In genomic region chrX:103688949-103689348, GRCh38 we compare ENCODE assay signal across 8 cellular contexts. TPM values are rescaled to one million over a fixed set of nuclear protein-coding genes. Genes with fewer than 3 reads are reported as not detected.
DNase-seq lines count a peak whose midpoint lies in the region; ATAC-seq and TF ChIP-seq lines count a peak whose summit lies in the region.

No MANE protein-coding gene starts in this region.

- no peak for ATAC-seq in GM21619 (IDR thresholded peaks at IDR 0.05; ENCODE audit: unreplicated experiment)
- ATAC-seq in HG02840 (IDR thresholded peaks at IDR 0.05; ENCODE audit: low FRiP score, unreplicated experiment): no peak

- peak; percentile 53 to 80 (median 62) for TF ChIP-seq CTCF in adrenal gland (IDR thresholded peaks at IDR 0.05)
- TF ChIP-seq CTCF in kidney epithelial cell (IDR thresholded peaks at IDR 0.05; ENCODE audit: insufficient read depth, low read length, poor library complexity, severe bottlenecking): peak; percentile 47
- TF ChIP-seq CTCF in uterus (IDR thresholded peaks at IDR 0.05): peak; percentile 51 to 62 (median 60)

- TF ChIP-seq POLR2A in adrenal gland (IDR thresholded peaks at IDR 0.05): no peak
- no peak for TF ChIP-seq POLR2A in uterus (IDR thresholded peaks at IDR 0.05)

- no peaks in the 10 kb centered on the region for H3K27me3 ChIP-seq in adrenal gland
- H3K27me3 ChIP-seq in kidney epithelial cell (ENCODE audit: control insufficient read depth, insufficient read depth, low read length): no peaks in the 10 kb centered on the region
- H3K27me3 ChIP-seq in uterus: no peaks in the 10 kb centered on the region

- 19 to 39% (median 26%) methylated on average over 4 of the region's 4 CpGs for WGBS in adrenal gland, 4 donors

- H3K4me1 ChIP-seq in adrenal gland (replicated peaks in 1 of 2) (peaks cover 0 to 10% of the 10 kb centered on the region in 2 donors), uterus (no peaks in the 10 kb centered on the region)

- intact Hi-C loops in adrenal gland (cut with DNase I): no loop called here
- intact Hi-C loops in uterus (cut with DNase I; ENCODE audit: low total_unique reads): loop anchor here (5.0 kb wide), 1 partner anchor 157 kb away; no protein-coding TSS in a partner anchor

- H3K36me3 ChIP-seq in adrenal gland (replicated peaks in 1 of 2): peaks cover 0 to 9% of the 10 kb centered on the region in 2 donors
- H3K36me3 ChIP-seq in kidney epithelial cell (ENCODE audit: control insufficient read depth, insufficient read depth, low read length): no peaks in the 10 kb centered on the region
- H3K36me3 ChIP-seq in uterus: no peaks in the 10 kb centered on the region

- H3K9me3 ChIP-seq in adrenal gland (replicated peaks in 1 of 3): no peaks in the 10 kb centered on the region
- H3K9me3 ChIP-seq in uterus: no peaks in the 10 kb centered on the region

- DNase-seq in NOMO-1 (lab: John Stamatoyannopoulos, UW; ENCODE audit: unreplicated experiment in 2 of 2): peak; percentile 11 to 32
- DNase-seq in NOMO-1 treated with dmso at 0.1 percent for 144 hours (lab: John Stamatoyannopoulos, UW; ENCODE audit: unreplicated experiment): no peak
- DNase-seq in NCI-H1436 (lab: John Stamatoyannopoulos, UW): peak; percentile 63
- DNase-seq in adrenal gland: no peak
- no peak for DNase-seq in kidney epithelial cell (ENCODE audit: low read depth)
- no peak for DNase-seq in uterus

- H3K4me3 ChIP-seq in adrenal gland: no peak overlapping the region
- H3K4me3 ChIP-seq in kidney epithelial cell (ENCODE audit: low read depth, low read length): no peak overlapping the region
- peak overlapping the region in 1 of 2 donors; percentile 48 for H3K4me3 ChIP-seq in uterus

- peak overlapping the region in 2 of 5 donors; percentile 97 to 99 for H3K27ac ChIP-seq in adrenal gland
- peak overlapping the region; percentile 93 to 95 for H3K27ac ChIP-seq in uterus

RNA-seq across cellular contexts. Expression of gene MORF4L2, which starts 2.5 kb away (rescaled TPM):
- 100 to 1,000 TPM; 225 to 625 (median 366) TPM for total RNA-seq in adrenal gland
- polyA plus RNA-seq in adrenal gland: 100 to 1,000 TPM; 235 to 767 (median 243) TPM
- total RNA-seq in kidney epithelial cell: 297 and 373 TPM in 2 replicates
- 100 to 1,000 TPM; 258 to 722 (median 535) TPM for total RNA-seq in uterus

RNA-seq across cellular contexts. Expression of gene TMEM31, which starts 21.8 kb away (rescaled TPM):
- total RNA-seq in adrenal gland (under 1 TPM in 2 of 8 donors, not detected in 6; 0.34 to 0.55 TPM), kidney epithelial cell (not detected in 2 replicates), uterus (under 1 TPM in 1 of 4 donors, not detected in 3; 0.85 TPM)
- under 1 TPM; 0.34 to 0.48 (median 0.46) TPM for polyA plus RNA-seq in adrenal gland

Comparison
In these comparisons a context has a peak if more than half of its experiments do, and no peak if none do; other contexts are left out.
1. DNase-seq: peak in NOMO-1 (2 of 2) and NCI-H1436 (single experiment); none in NOMO-1 treated with dmso at 0.1 percent for 144 hours (single experiment), adrenal gland (0 of 7), kidney epithelial cell (single experiment) and uterus (0 of 2).
2. Peak in every context shown above with its lines, with median percentiles within 50 percentile points of each other: CTCF ChIP-seq.